Comparison of ENCODE assay signal across 18 cellular contexts in the genomic region with DNA sequence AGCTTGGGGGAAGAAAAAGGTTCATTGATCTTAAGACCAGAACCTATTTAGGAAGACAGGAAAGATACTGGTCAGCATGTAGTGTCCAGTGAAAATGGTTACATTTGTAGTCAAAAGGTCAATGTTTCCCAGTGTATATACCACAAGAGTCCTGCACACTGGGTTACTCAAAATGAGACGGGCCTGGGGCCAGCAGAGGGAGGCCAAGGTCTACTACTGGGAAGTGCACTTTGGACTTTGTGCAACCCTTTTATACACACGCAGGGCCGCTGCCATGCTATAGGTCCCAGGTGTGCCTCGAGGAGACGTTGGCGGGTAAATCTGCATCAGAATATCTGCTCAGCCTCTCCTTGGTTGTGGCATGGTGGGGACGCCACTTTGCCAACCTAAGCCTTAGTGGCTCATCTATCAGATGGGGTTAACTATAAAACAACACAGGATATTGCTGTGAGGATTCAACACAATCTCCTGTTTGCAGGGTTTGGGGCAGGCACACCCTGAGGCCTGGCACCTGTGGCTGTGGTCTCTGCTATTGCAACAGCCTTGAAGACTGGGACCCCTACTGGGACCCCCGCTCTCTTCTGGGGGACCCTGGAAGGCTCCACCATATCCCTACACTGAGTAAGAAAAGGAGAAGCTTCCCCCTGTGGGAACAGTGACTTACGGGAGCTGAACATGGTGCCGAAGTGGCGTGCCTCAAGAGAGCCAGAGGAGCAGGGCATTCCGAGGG. TPM values are rescaled to one million over a fixed set of nuclear protein-coding genes. Genes with fewer than 3 reads are reported as not detected.
DNase-seq lines count a peak whose midpoint lies in the region; ATAC-seq, FAIRE-seq and TF ChIP-seq lines count a peak whose summit lies in the region.
"Had no signal": no experiment of that assay in that cellular context is flagged by ENCODE, and none has a peak within 500 bp of the region (broad histone marks: within the 10 kb centered on the region; RNA-seq: fewer than 3 reads in every experiment).

No MANE protein-coding gene starts in this region.

- in situ Hi-C loops in IMR-90 (cut with MboI; ENCODE audit: low sequenced_read_pairs) = no loop called here
- in situ Hi-C loops in Panc1 (cut with HindIII; ENCODE audit: low pct_unique_long_range_greater_than_20kb, low sequenced_read_pairs) = no loop called here

- H3K27ac ChIP-seq in IMR-90 (ENCODE audit: insufficient read depth, low read length) (no peak overlapping the region), Panc1 (ENCODE audit: low read length) (no peak overlapping the region), cardiac muscle cell (no peak overlapping the region), trophoblast cell (ENCODE audit: low read depth, low read length) (no peak overlapping the region)
- H3K27ac ChIP-seq: parathyroid adenoma had no signal

- H2AK5ac ChIP-seq in IMR-90 (ENCODE audit: low read depth, low read length) (no peak overlapping the region), trophoblast cell (ENCODE audit: low read length) (no peak overlapping the region)

- peak overlapping the region; percentile 43 for H2AFZ ChIP-seq in IMR-90 (replicated peaks; ENCODE audit: low read length, poor library complexity)
- H2AFZ ChIP-seq in trophoblast cell (ENCODE audit: insufficient read depth, low read length, poor library complexity) = no peak overlapping the region
- H2AFZ ChIP-seq: parathyroid adenoma had no signal

- H3K4ac ChIP-seq in IMR-90 (ENCODE audit: low read depth, low read length) (no peak overlapping the region), trophoblast cell (ENCODE audit: low read depth, low read length) (no peak overlapping the region)

- no peak overlapping the region for H2BK15ac ChIP-seq in IMR-90 (ENCODE audit: low read depth, low read length)

- WGBS in IMR-90 (ENCODE audit: extremely low coverage in 2 of 2, insufficient read length in 1 of 2), 2 experiments = 60% methylated on average over 1 of the region's 12 CpGs; no CpG with 5 or more reads in 1 of the 2 experiments
- no CpG with 5 or more reads among the region's 12 CpGs for WGBS in trophoblast cell (ENCODE audit: extremely low coverage, insufficient coverage, insufficient read length)

- CTCF ChIA-PET in IMR-90 (lab: Yijun Ruan, JAX) = no interaction called here
- CTCF ChIA-PET in Panc1 (lab: Charles Lee) = no interaction called here

- H3K4me2 ChIP-seq in IMR-90 (ENCODE audit: low read depth, low read length) = no peak overlapping the region
- no peak overlapping the region for H3K4me2 ChIP-seq in trophoblast cell (ENCODE audit: low read length)

- H4K12ac ChIP-seq in trophoblast cell (ENCODE audit: low read depth, low read length) = no peak overlapping the region

- H3K27ac Mint-ChIP-seq in progenitor cell of endocrine pancreas = no peak overlapping the region
- H3K27ac Mint-ChIP-seq: activated CD4-positive, alpha-beta T cell treated with anti-CD3 and anti-CD28 coated beads, Interleukin-2, amount 10 ng/mL, durations not matched to agents 7 days and 5 days; activated naive CD4-positive, alpha-beta T cell treated with anti-CD3 and anti-CD28 coated beads, Interleukin-2, amount 10 ng/mL, durations not matched to agents 7 days and 5 days had no signal

- no peak overlapping the region for H3K4me3 Mint-ChIP-seq in progenitor cell of endocrine pancreas (ENCODE audit: low read depth)
- H3K4me3 Mint-ChIP-seq: activated CD4-positive, alpha-beta T cell treated with anti-CD3 and anti-CD28 coated beads, Interleukin-2, amount 10 ng/mL, durations not matched to agents 7 days and 5 days; activated naive CD4-positive, alpha-beta T cell treated with anti-CD3 and anti-CD28 coated beads, Interleukin-2, amount 10 ng/mL, durations not matched to agents 7 days and 5 days had no signal

- H3K27me3 ChIP-seq in IMR-90 (ENCODE audit: control insufficient read depth, insufficient read depth, low read length) (no peaks in the 10 kb centered on the region; the same call in 1 of the 2 replicates), Panc1 (ENCODE audit: control insufficient read depth, insufficient read depth, low read length) (peaks cover 24% of the 10 kb centered on the region), cardiac muscle cell (peaks cover 3% of the 10 kb centered on the region), trophoblast cell (ENCODE audit: insufficient read depth, low read length) (no peaks in the 10 kb centered on the region)

- H2AK9ac ChIP-seq in IMR-90 (replicated peaks; ENCODE audit: low read depth, low read length, poor library complexity) = peak overlapping the region; percentile 42

- H2BK5ac ChIP-seq in IMR-90 (ENCODE audit: low read depth, low read length, poor library complexity, severe bottlenecking) (no peak overlapping the region), trophoblast cell (ENCODE audit: low read depth, low read length, poor library complexity) (no peak overlapping the region)

- dilution Hi-C loops in IMR-90 (cut with HindIII; ENCODE audit: low sequenced_read_pairs, unreplicated experiment) = no loop called here

- H2BK120ac ChIP-seq in IMR-90 (ENCODE audit: low read depth, low read length) = no peak overlapping the region
- H2BK120ac ChIP-seq in trophoblast cell (ENCODE audit: insufficient read depth, low read length, poor library complexity) = no peak overlapping the region

- no peak overlapping the region for H3K56ac ChIP-seq in IMR-90 (ENCODE audit: extremely low read depth, insufficient read depth, low read length)

- no peak overlapping the region for H2BK12ac ChIP-seq in trophoblast cell (ENCODE audit: low read length)

- H3K4me3 ChIP-seq in IMR-90 (ENCODE audit: insufficient read depth, low read depth, low read length) (no peak overlapping the region), Panc1 (ENCODE audit: low read depth in 2 of 2, low read length in 2 of 2) (no peak overlapping the region), cardiac muscle cell (no peak overlapping the region), trophoblast cell (ENCODE audit: low read depth, low read length) (no peak overlapping the region)

- no peak overlapping the region for H4K5ac ChIP-seq in IMR-90 (ENCODE audit: low read depth, low read length)

- no peak for TF ChIP-seq POLR2A in IMR-90 (IDR thresholded peaks at IDR 0.05; ENCODE audit: low read depth, low read length)

- H3K18ac ChIP-seq in IMR-90 (ENCODE audit: low read depth, low read length) = no peak overlapping the region
- no peak overlapping the region for H3K18ac ChIP-seq in trophoblast cell (ENCODE audit: low read length)

- POLR2A ChIA-PET in IMR-90 (lab: Charles Lee; ENCODE audit: unreplicated experiment) (no interaction called here), Panc1 (lab: Charles Lee) (no interaction called here)

- no peaks in the 10 kb centered on the region for H3K4me1 ChIP-seq in IMR-90 (ENCODE audit: control insufficient read depth, insufficient read depth, low read length)
- H3K4me1 ChIP-seq in Panc1 (ENCODE audit: control insufficient read depth, insufficient read depth, low read length) = no peaks in the 10 kb centered on the region
- no peaks in the 10 kb centered on the region for H3K4me1 ChIP-seq in cardiac muscle cell (ENCODE audit: low read depth)
- peaks cover 0 to 4% of the 10 kb centered on the region in 2 experiments for H3K4me1 ChIP-seq in trophoblast cell (ENCODE audit: control insufficient read depth in 1 of 2, insufficient read depth in 2 of 2, low read length in 2 of 2)
- H3K4me1 ChIP-seq: parathyroid adenoma had no signal

- TF ChIP-seq RAD21 in IMR-90 (IDR thresholded peaks at IDR 0.05; ENCODE audit: low read length) = no peak

- H4K8ac ChIP-seq in IMR-90 (ENCODE audit: low read depth in 2 of 2, low read length in 2 of 2) = no peak overlapping the region
- no peak overlapping the region for H4K8ac ChIP-seq in trophoblast cell (ENCODE audit: low read depth, low read length)

- TF ChIP-seq CTCF in IMR-90 (conservative IDR thresholded peaks at IDR 0.05; ENCODE audit: low read depth, low read length) = no peak
- TF ChIP-seq CTCF in Panc1 (IDR thresholded peaks at IDR 0.05) = no peak
- peak; percentile 31 for TF ChIP-seq CTCF in cardiac muscle cell (IDR thresholded peaks at IDR 0.05; ENCODE audit: low read depth, low read length)
- peak; percentile 48 for TF ChIP-seq CTCF in progenitor cell of endocrine pancreas (IDR thresholded peaks at IDR 0.05; ENCODE audit: unreplicated experiment)
- no peak for TF ChIP-seq CTCF in D721Med (IDR thresholded peaks at IDR 0.05; ENCODE audit: insufficient read depth, missing control alignments)

- no peak for FAIRE-seq in D721Med (lab: Jason Lieb, UNC)
- FAIRE-seq: GM12892 had no signal

- H3K36me3 Mint-ChIP-seq in progenitor cell of endocrine pancreas (ENCODE audit: insufficient read depth) = no peaks in the 10 kb centered on the region
- H3K36me3 Mint-ChIP-seq: activated naive CD4-positive, alpha-beta T cell treated with anti-CD3 and anti-CD28 coated beads, Interleukin-2, amount 10 ng/mL, durations not matched to agents 7 days and 5 days had no signal

- H3K4me1 Mint-ChIP-seq in progenitor cell of endocrine pancreas (ENCODE audit: low read depth) = peaks cover 2% of the 10 kb centered on the region

- no peaks in the 10 kb centered on the region for H3K27me3 Mint-ChIP-seq in progenitor cell of endocrine pancreas

- no peak overlapping the region for H3K23ac ChIP-seq in IMR-90 (ENCODE audit: low read depth, low read length)
- no peak overlapping the region for H3K23ac ChIP-seq in trophoblast cell (ENCODE audit: low read length)

- no peak overlapping the region for H4K91ac ChIP-seq in IMR-90 (ENCODE audit: insufficient read depth, low read depth, low read length)
- no peak overlapping the region for H4K91ac ChIP-seq in trophoblast cell (ENCODE audit: low read depth, low read length)

- ATAC-seq in IMR-90 (ENCODE audit: low read depth) = no peak
- peak; percentile 72; the same call in 1 of the 2 replicates for ATAC-seq in Panc1

- H3K79me2 ChIP-seq in trophoblast cell (ENCODE audit: control insufficient read depth, insufficient read depth, low read length, poor library complexity) = no peaks in the 10 kb centered on the region
- H3K79me2 ChIP-seq: parathyroid adenoma had no signal

- H3K9me3 ChIP-seq in IMR-90 (ENCODE audit: control insufficient read depth, insufficient read depth, low read length) (0 out of 2 replicates have a peak, but pooled peaks cover 5% of the 10 kb centered on the region), Panc1 (ENCODE audit: control insufficient read depth, insufficient read depth, low read depth, low read length) (no peaks in the 10 kb centered on the region; the same call in 1 of the 2 replicates), cardiac muscle cell (ENCODE audit: low read depth) (no peaks in the 10 kb centered on the region), trophoblast cell (ENCODE audit: insufficient read depth, low read depth, low read length) (no peaks in the 10 kb centered on the region)

- peaks cover 4% of the 10 kb centered on the region for H3K9me3 Mint-ChIP-seq in progenitor cell of endocrine pancreas (ENCODE audit: low read depth)
- H3K9me3 Mint-ChIP-seq: activated CD4-positive, alpha-beta T cell treated with anti-CD3 and anti-CD28 coated beads, Interleukin-2, amount 10 ng/mL, durations not matched to agents 7 days and 5 days had no signal

- H3K9ac ChIP-seq in IMR-90 (ENCODE audit: low read depth, low read length) = no peak overlapping the region
- no peak overlapping the region for H3K9ac ChIP-seq in trophoblast cell (ENCODE audit: low read length)
- H3K9ac ChIP-seq: parathyroid adenoma had no signal

- DNase-seq in IMR-90 = no peak
- DNase-seq in Panc1 (ENCODE audit: low read depth, low spot score) = no peak
- peak in 1 of 2 donors; percentile 34 for DNase-seq in cardiac muscle cell (ENCODE audit: low read depth in 1 of 2, low spot score in 1 of 2)
- DNase-seq in progenitor cell of endocrine pancreas (ENCODE audit: low spot score, unreplicated experiment) = no peak
- no peak for DNase-seq in trophoblast cell
- no peak for DNase-seq in activated CD4-positive, alpha-beta T cell treated with anti-CD3 and anti-CD28 coated beads, Interleukin-2, amount 50 U/mL, for 4 hours
- DNase-seq in H4 (ENCODE audit: low spot score) = no peak
- DNase-seq in D721Med (ENCODE audit: insufficient read length, low spot score) = no peak
- DNase-seq: activated CD4-positive, alpha-beta T cell treated with anti-CD3 and anti-CD28 coated beads, Interleukin-2, amount 10 ng/mL, durations not matched to agents 7 days and 5 days; activated naive CD4-positive, alpha-beta T cell treated with anti-CD3 and anti-CD28 coated beads, Interleukin-2, amount 10 ng/mL, durations not matched to agents 7 days and 5 days; DMS153; foreskin melanocyte; H7; kidney glomerular epithelial cell; stimulated activated CD4-positive, alpha-beta T cell treated with anti-CD3 and anti-CD28 coated beads, Interleukin-4, amount 100 ng/mL, for 4 hours had no signal

- intact Hi-C loops in IMR-90 (cut with micrococcal nuclease) = no loop called here
- intact Hi-C loops in Panc1 (cut with micrococcal nuclease; ENCODE audit: unreplicated experiment) = no loop called here

- H3K9me1 ChIP-seq in IMR-90 (ENCODE audit: insufficient read depth, low read length) = no peaks in the 10 kb centered on the region

- H4K20me1 ChIP-seq in IMR-90 (ENCODE audit: insufficient read depth, low read length) = no peaks in the 10 kb centered on the region

- no peaks in the 10 kb centered on the region for H3K36me3 ChIP-seq in IMR-90 (ENCODE audit: control insufficient read depth, insufficient read depth, low read length)
- no peaks in the 10 kb centered on the region for H3K36me3 ChIP-seq in Panc1 (ENCODE audit: control insufficient read depth, insufficient read depth, low read length)
- no peaks in the 10 kb centered on the region for H3K36me3 ChIP-seq in cardiac muscle cell
- no peaks in the 10 kb centered on the region for H3K36me3 ChIP-seq in trophoblast cell (ENCODE audit: control insufficient read depth in 1 of 2, insufficient read depth in 2 of 2, low read length in 2 of 2)

- H3K79me1 ChIP-seq in IMR-90 (ENCODE audit: low read depth in 1 of 2, low read length in 2 of 2) = no peaks in the 10 kb centered on the region
- H3K79me1 ChIP-seq in trophoblast cell (ENCODE audit: low read length) = no peaks in the 10 kb centered on the region

- H3K14ac ChIP-seq in IMR-90 (replicated peaks; ENCODE audit: low read depth, low read length) (no peak overlapping the region), trophoblast cell (ENCODE audit: low read length) (no peak overlapping the region)

- H2BK20ac ChIP-seq in IMR-90 (ENCODE audit: low read depth, low read length) = no peak overlapping the region

- BruUV-seq in IMR-90 (replicated peaks; lab: Mats Ljungman, UMichigan) (no TSS peak), Panc1 (replicated peaks; lab: Mats Ljungman, UMichigan) (no TSS peak)

RNA-seq across cellular contexts. Expression of gene CLRN3, which starts 19.7 kb away (rescaled TPM):
- total RNA-seq in IMR-90 (2012; rRNA removed) (not detected in 2 replicates), Panc1 (2021; ENCODE audit: unreplicated experiment) (not detected), cardiac muscle cell (not detected in 2 replicates), progenitor cell of endocrine pancreas (2.7 and 3.2 TPM in 2 replicates)
- polyA plus RNA-seq in IMR-90 (2012; rRNA removed) (not detected in 2 replicates), cardiac muscle cell (not detected in 2 replicates)
- polyA plus RNA-seq in IMR-90 (2012; cell fraction: cytosol; rRNA removed) = not detected in 2 replicates
- polyA plus RNA-seq in IMR-90 (2012; cell fraction: nucleus; rRNA removed; ENCODE audit: low replicate concordance) = not detected in 2 replicates
- polyA plus RNA-seq in Panc1 (2012; ENCODE audit: insufficient read length) = not detected
- polyA plus RNA-seq in trophoblast cell (2013) = not detected in 2 replicates
- 0.64 TPM in 1 of 2 replicates, not detected in the other for total RNA-seq in H4 (2014; rRNA removed; shearing (Covaris generic))
- total RNA-seq: activated CD4-positive, alpha-beta T cell treated with anti-CD3 and anti-CD28 coated beads, Interleukin-2, amount 10 ng/mL, durations not matched to agents 7 days and 5 days; chondrocyte; H7 had no signal

RNA-seq across cellular contexts. Expression of gene PTPRE, which starts 33.9 kb away (rescaled TPM):
- total RNA-seq in IMR-90 (2012; rRNA removed) (0.54 and 0.56 TPM in 2 replicates), Panc1 (2021; ENCODE audit: unreplicated experiment) (0.44 TPM), cardiac muscle cell (4.2 and 5.6 TPM in 2 replicates), progenitor cell of endocrine pancreas (1.9 and 2.4 TPM in 2 replicates)
- polyA plus RNA-seq in IMR-90 (2012; rRNA removed) (0.26 and 0.34 TPM in 2 replicates), cardiac muscle cell (3.9 and 8.8 TPM in 2 replicates)
- polyA plus RNA-seq in IMR-90 (2012; cell fraction: cytosol; rRNA removed) = 0.12 and 0.56 TPM in 2 replicates
- polyA plus RNA-seq in IMR-90 (2012; cell fraction: nucleus; rRNA removed; ENCODE audit: low replicate concordance) = 0.62 and 0.84 TPM in 2 replicates
- 0.27 TPM for polyA plus RNA-seq in Panc1 (2012; ENCODE audit: insufficient read length)
- 14.9 and 19.4 TPM in 2 replicates for polyA plus RNA-seq in trophoblast cell (2013)
- total RNA-seq in H4 (2014; rRNA removed; shearing (Covaris generic)) = 3.5 and 4.0 TPM in 2 replicates

Comparison
In these comparisons a context has a peak if more than half of its experiments do, and no peak if none do; other contexts are left out.
1. CTCF ChIP-seq: peak in cardiac muscle cell (single experiment) and progenitor cell of endocrine pancreas (single experiment); none in IMR-90 (single experiment), Panc1 (single experiment) and D721Med (single experiment).